1 cellular context compared by ENCODE assay signal in the genomic region with DNA sequence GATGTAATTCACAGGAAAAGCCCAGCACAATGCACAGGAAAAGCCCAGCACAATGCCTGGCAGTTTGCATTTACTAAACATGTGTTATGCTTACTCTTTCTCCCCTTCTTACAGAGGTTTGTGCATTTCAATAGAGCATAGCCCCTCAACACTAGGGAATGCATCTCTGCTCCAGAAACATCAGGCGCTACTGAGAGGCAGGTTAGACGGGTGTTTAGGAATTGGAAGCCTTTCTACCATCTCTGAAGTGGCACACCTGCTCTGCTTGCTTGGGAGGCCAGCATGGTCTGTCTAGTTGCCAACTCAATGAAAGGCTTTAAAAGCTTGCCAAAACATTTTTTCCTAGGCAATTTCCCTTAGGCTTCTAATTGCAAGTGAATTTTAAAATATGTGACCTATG.
A peak's percentile ranks its signal among the peaks of the same experiment; 100 is the strongest.
TF ChIP-seq lines count a peak whose summit lies in the region.

No MANE protein-coding gene starts in this region.

TF ChIP-seq in H1, 55 proteins besides CTCF, POLR2A, EP300 and RAD21:
- TF ChIP-seq HDAC2 (IDR thresholded peaks at IDR 0.05; ENCODE audit: borderline replicate concordance in 1 of 2, low read depth in 2 of 2, low read length in 2 of 2) (0 out of 4 replicates have a peak, but pooled peaks of 1 of the 2 experiments have one; percentile 10), SIRT6 (IDR thresholded peaks at IDR 0.05; ENCODE audit: low read length) (no peak)
